23 cellular contexts compared by ENCODE assay signal in genomic region chr6:52999456-52999855, GRCh38.
"Had no signal": no experiment of that assay in that cellular context is flagged by ENCODE, and none has a peak within 500 bp of the region (broad histone marks: within the 10 kb centered on the region; RNA-seq: fewer than 3 reads in every experiment).

No MANE protein-coding gene starts in this region.

- H3K27ac ChIP-seq: colonic mucosa, coronary artery, epithelial cell of prostate, esophagus muscularis mucosa, esophagus squamous epithelium, foreskin keratinocyte, gastrocnemius medialis, gastroesophageal sphincter, heart left ventricle, heart right ventricle had no signal

- H3K9me3 ChIP-seq: colonic mucosa, esophagus muscularis mucosa, esophagus squamous epithelium, gastrocnemius medialis, gastroesophageal sphincter, heart left ventricle, heart right ventricle had no signal

- H3K4me3 ChIP-seq: colonic mucosa, coronary artery, dorsolateral prefrontal cortex, esophagus muscularis mucosa, esophagus squamous epithelium, gastrocnemius medialis, gastroesophageal sphincter, heart left ventricle, heart right ventricle had no signal

- H3K4me1 ChIP-seq: colonic mucosa, foreskin keratinocyte had no signal

- H3K36me3 ChIP-seq: colonic mucosa had no signal

- DNase-seq: colonic mucosa; cortex of kidney; dermis blood vessel endothelial cell; dorsolateral prefrontal cortex; effector CD4-positive, alpha-beta T cell; effector CD8-positive, alpha-beta T cell; effector memory CD4-positive, alpha-beta T cell; effector memory CD8-positive, alpha-beta T cell; endodermal cell; erythroblast; esophagus squamous epithelium; foreskin fibroblast; foreskin keratinocyte; foreskin melanocyte; gastrocnemius medialis; glutamatergic neuron; head of caudate nucleus; heart left ventricle; heart right ventricle had no signal

- H3K27me3 ChIP-seq: colonic mucosa, dorsolateral prefrontal cortex, esophagus muscularis mucosa, esophagus squamous epithelium, foreskin keratinocyte, gastrocnemius medialis, gastroesophageal sphincter, heart left ventricle, heart right ventricle had no signal
